28 cellular contexts compared by ENCODE assay signal in genomic region chr3:109819786-109820185, GRCh38.
"Had no signal": no experiment of that assay in that cellular context is flagged by ENCODE, and none has a peak within 500 bp of the region (broad histone marks: within the 10 kb centered on the region; RNA-seq: fewer than 3 reads in every experiment).

No MANE protein-coding gene starts in this region.

- H3K9me3 Mint-ChIP-seq: nephron had no signal

- H3K27ac Mint-ChIP-seq: activated T-cell treated with anti-CD3 and anti-CD28 coated beads, Interleukin-2, amount 50 U/mL, for 24 hours; nephron; T-helper 1 cell treated with Interleukin-12 subunit alpha and Interleukin-12 subunit beta and Interleukin-4 antibody, amounts not matched to agents 30 μg/mL and 1 μg/mL, for 36 hours had no signal

- H3K4me3 ChIP-seq: coronary artery, dorsolateral prefrontal cortex, gastrocnemius medialis, lower lobe of right lung, pancreas, psoas muscle, right atrium auricular region, spleen, transverse colon had no signal

- H3K27ac ChIP-seq: brain microvascular endothelial cell, coronary artery, dorsolateral prefrontal cortex, gastrocnemius medialis, lower lobe of right lung, pancreas, psoas muscle, right atrium auricular region, spleen, transverse colon, WERI-Rb-1 had no signal

- H3K4me1 ChIP-seq: gastrocnemius medialis, lower lobe of right lung, pancreas, psoas muscle, right atrium auricular region, spleen, transverse colon had no signal

- DNase-seq: activated CD4-positive, alpha-beta T cell treated with anti-CD3 and anti-CD28 coated beads for 48 hours; activated CD4-positive, alpha-beta T cell treated with anti-CD3 and anti-CD28 coated beads, Interleukin-2, amount 50 U/mL, for 48 hours; activated CD8-positive, alpha-beta memory T cell treated with anti-CD3 and anti-CD28 coated beads, Interleukin-2, amount 50 U/mL, for 48 hours; activated gamma-delta T cell; activated naive CD4-positive, alpha-beta T cell treated with anti-CD3 and anti-CD28 coated beads, Interleukin-2, amount 50 U/mL, for 16 hours; activated T-cell treated with anti-CD3 and anti-CD28 coated beads, Interleukin-2, amount 50 U/mL, for 24 hours; amniotic stem cell; brain microvascular endothelial cell; dorsolateral prefrontal cortex; effector memory CD4-positive, alpha-beta T cell; gastrocnemius medialis; glutamatergic neuron; left colon; lower lobe of right lung; mesendoderm; nucleus accumbens; pancreas; psoas muscle; spleen; stimulated activated naive CD4-positive, alpha-beta T cell treated with Interleukin-2 at 50 U/mL for 16 hours; T-helper 9 cell; transverse colon; WERI-Rb-1 had no signal

- H3K4me1 Mint-ChIP-seq: nephron had no signal

- H3K36me3 ChIP-seq: brain microvascular endothelial cell, gastrocnemius medialis, lower lobe of right lung, pancreas, right atrium auricular region, spleen, transverse colon, WERI-Rb-1 had no signal

- H3K27me3 Mint-ChIP-seq: activated T-cell treated with anti-CD3 and anti-CD28 coated beads, Interleukin-2, amount 50 U/mL, for 24 hours had no signal

- ATAC-seq: activated CD4-positive, CD25-positive, alpha-beta regulatory T cell treated with anti-CD3 and anti-CD28 coated beads, Interleukin-2, amount 50 U/mL, for 24 hours; gastrocnemius medialis; left colon; lower lobe of right lung; pancreas; psoas muscle had no signal

- H3K4me3 Mint-ChIP-seq: activated T-cell treated with anti-CD3 and anti-CD28 coated beads, Interleukin-2, amount 50 U/mL, for 24 hours; nephron; T-helper 1 cell treated with Interleukin-12 subunit alpha and Interleukin-12 subunit beta and Interleukin-4 antibody, amounts not matched to agents 30 μg/mL and 1 μg/mL, for 36 hours had no signal

- H3K9me3 ChIP-seq: gastrocnemius medialis, lower lobe of right lung, pancreas, psoas muscle, right atrium auricular region, spleen, transverse colon had no signal

- H3K27me3 ChIP-seq: brain microvascular endothelial cell, dorsolateral prefrontal cortex, gastrocnemius medialis, pancreas, right atrium auricular region, spleen, transverse colon had no signal
